ENCODE assay signal across 8 cellular contexts in genomic region chr2:127811397-127811860, GRCh38. TPM values are rescaled to one million over a fixed set of nuclear protein-coding genes. Genes with fewer than 3 reads are reported as not detected.
DNase-seq lines count a peak whose midpoint lies in the region; ATAC-seq and TF ChIP-seq lines count a peak whose summit lies in the region.

No MANE protein-coding gene starts in this region.

- POLR2A ChIA-PET in AG04449 (lab: Yijun Ruan, JAX) = no interaction called here

- peak overlapping the region; percentile 68 for H3K4me3 ChIP-seq in AG04449 (ENCODE audit: low read depth, low read length)

- H3K4me3 Mint-ChIP-seq in nephron = peak overlapping the region; percentile 96 to 98 (median 98)

- peak overlapping the region; percentile 98 to 99 (median 98) for H3K27ac Mint-ChIP-seq in nephron

- H3K9me3 Mint-ChIP-seq in nephron = no peaks in the 10 kb centered on the region

- DNase-seq in AG04449 (ENCODE audit: low read depth, low spot score) (no peak), OCI-M2 (lab: John Stamatoyannopoulos, UW; ENCODE audit: unreplicated experiment) (peak; percentile 66), epithelial cell of prostate (ENCODE audit: low read depth, low spot score) (no peak), occipital lobe (lab: John Stamatoyannopoulos, UW) (no peak)

- peaks cover 5% of the 10 kb centered on the region for H3K27me3 Mint-ChIP-seq in nephron (ENCODE audit: low read depth)

- H3K27ac ChIP-seq in epithelial cell of prostate = peak overlapping the region; percentile 82

- peaks cover 41% of the 10 kb centered on the region for H3K4me1 Mint-ChIP-seq in nephron

- ATAC-seq in GM19351 (IDR thresholded peaks at IDR 0.05; ENCODE audit: unreplicated experiment) (peak; percentile 34), GM18520 (IDR thresholded peaks at IDR 0.05; ENCODE audit: unreplicated experiment) (no peak), HG03469 (IDR thresholded peaks at IDR 0.05; ENCODE audit: unreplicated experiment) (no peak)

- CTCF ChIA-PET in AG04449 (lab: Yijun Ruan, JAX) = no interaction called here

- H3K36me3 Mint-ChIP-seq in nephron (ENCODE audit: low read depth) = peaks cover 4% of the 10 kb centered on the region

- TF ChIP-seq CTCF in AG04449 (IDR thresholded peaks at IDR 0.05; ENCODE audit: insufficient read depth, low read length, missing control alignments) (no peak), nephron (IDR thresholded peaks at IDR 0.05; ENCODE audit: unreplicated experiment in 3 of 3) (no peak)

RNA-seq across cellular contexts. Expression of gene WDR33, which starts 0.5 kb away (rescaled TPM):
- total RNA-seq in occipital lobe = 99.7 TPM

RNA-seq across cellular contexts. Expression of gene POLR2D, which starts 46.5 kb away (rescaled TPM):
- 43.0 TPM for total RNA-seq in occipital lobe
